8 cellular contexts compared by ENCODE assay signal in genomic region chr10:132538790-132539421, GRCh38. TPM values are rescaled to one million over a fixed set of nuclear protein-coding genes. Genes with fewer than 3 reads are reported as not detected.
DNase-seq lines count a peak whose midpoint lies in the region; ATAC-seq, FAIRE-seq and TF ChIP-seq lines count a peak whose summit lies in the region.

No MANE protein-coding gene starts in this region.

- TF ChIP-seq CTCF in GM23338 (conservative IDR thresholded peaks at IDR 0.05; ENCODE audit: low read depth in 2 of 2) (no peak), activated B cell treated with CpG ODN at 0.5 μM for 24 hours (IDR thresholded peaks at IDR 0.05) (no peak)

- H3K4me1 ChIP-seq in GM23338 (ENCODE audit: insufficient read depth), result peaks cover 14% of the 10 kb centered on the region; the same call in 1 of the 2 replicates
- peaks cover 0 to 8% of the 10 kb centered on the region in 2 donors for H3K4me1 ChIP-seq in small intestine (ENCODE audit: control insufficient read depth in 2 of 2, insufficient read depth in 1 of 2, low read depth in 1 of 2, low read length in 1 of 2)

- POLR2A ChIA-PET in activated B cell treated with CpG ODN at 0.5 μM for 24 hours (lab: Charles Lee), result interaction anchor here (0.7 to 2.6 kb wide), 12 partner anchors 9 to 142 kb away, joined by 3 to 22 read pairs (median 4); partner anchors contain the start of gene PWWP2B

- H3K9me3 ChIP-seq in small intestine (ENCODE audit: control insufficient read depth, low read depth), result no peaks in the 10 kb centered on the region

- H2AFZ ChIP-seq in GM23338, result no peak overlapping the region

- peaks cover 22% of the 10 kb centered on the region for H4K20me1 ChIP-seq in GM23338 (replicated peaks; ENCODE audit: insufficient read depth)

- ATAC-seq in GM23338 (no peak), activated B cell treated with CpG ODN at 0.5 μM for 24 hours (ENCODE audit: low read depth) (no peak), left cardiac atrium (no peak), HG03442 (IDR thresholded peaks at IDR 0.05; ENCODE audit: unreplicated experiment) (no peak), GM21381 (IDR thresholded peaks at IDR 0.05; ENCODE audit: unreplicated experiment) (no peak), HG03139 (IDR thresholded peaks at IDR 0.05; ENCODE audit: unreplicated experiment) (no peak)

- intact Hi-C loops in activated B cell treated with CpG ODN at 0.5 μM for 24 hours (cut with micrococcal nuclease) (no loop called here), left cardiac atrium (cut with DNase I) (loop anchor here (1.0 to 10.0 kb wide), 4 partner anchors 48 to 96 kb away; no protein-coding TSS in a partner anchor)

- H3K4me3 Mint-ChIP-seq in GM23338 (peak overlapping the region; percentile 81), activated B cell treated with CpG ODN at 0.5 μM for 24 hours (peak overlapping the region; percentile 91)

- FAIRE-seq in small intestine (lab: Jason Lieb, UNC), result no peak

- H3K27ac ChIP-seq in GM23338 (ENCODE audit: low read depth) (no peak overlapping the region), small intestine (ENCODE audit: low read depth in 1 of 2, low read length in 1 of 2) (peak overlapping the region; percentile 26 to 44)

- peak overlapping the region; percentile 75; the same call in 1 of the 2 replicates for H3K4me3 ChIP-seq in GM23338
- H3K4me3 ChIP-seq in small intestine (ENCODE audit: low read depth in 1 of 2, low read length in 2 of 2), result peak overlapping the region in 1 of 2 donors; percentile 94

- H3K79me2 ChIP-seq in GM23338 (replicated peaks; ENCODE audit: insufficient read depth), result peaks cover 44% of the 10 kb centered on the region

- H3K9me3 Mint-ChIP-seq in GM23338 (no peaks in the 10 kb centered on the region), activated B cell treated with CpG ODN at 0.5 μM for 24 hours (no peaks in the 10 kb centered on the region)

- H3K36me3 Mint-ChIP-seq in GM23338 (ENCODE audit: low read depth) (no peaks in the 10 kb centered on the region), activated B cell treated with CpG ODN at 0.5 μM for 24 hours (ENCODE audit: low read depth) (peaks cover 15% of the 10 kb centered on the region)

- H3K36me3 ChIP-seq in GM23338 (ENCODE audit: insufficient read depth) (no peaks in the 10 kb centered on the region), small intestine (ENCODE audit: control insufficient read depth in 2 of 2, insufficient read depth in 2 of 2, low read length in 2 of 2) (no peaks in the 10 kb centered on the region)

- peaks cover 33% of the 10 kb centered on the region for H3K27me3 Mint-ChIP-seq in GM23338 (ENCODE audit: insufficient read depth, low read depth, poor library complexity)
- no peaks in the 10 kb centered on the region for H3K27me3 Mint-ChIP-seq in activated B cell treated with CpG ODN at 0.5 μM for 24 hours

- WGBS in small intestine, 3 donors, result 31 to 58% (median 53%) methylated on average over 2 of the region's 2 CpGs

- DNase-seq in GM23338 (ENCODE audit: low spot score), result no peak
- DNase-seq in activated B cell treated with CpG ODN at 0.5 μM for 24 hours, result no peak
- DNase-seq in left cardiac atrium, result peak; percentile 27
- no peak for DNase-seq in small intestine
- no peak for DNase-seq in A172 (ENCODE audit: low spot score)

- H3K27me3 ChIP-seq in GM23338 (ENCODE audit: insufficient read depth) (peaks cover 10% of the 10 kb centered on the region), small intestine (ENCODE audit: control insufficient read depth in 2 of 2, insufficient read depth in 2 of 2, low read length in 2 of 2) (no peaks in the 10 kb centered on the region)

- CTCF ChIA-PET in activated B cell treated with CpG ODN at 0.5 μM for 24 hours (lab: Charles Lee), result interaction anchor here (1.3 to 2.9 kb wide), 2 partner anchors 12 to 56 kb away, joined by 3 to 11 read pairs; no protein-coding TSS in a partner anchor

- H3K9me2 ChIP-seq in GM23338 (ENCODE audit: insufficient read depth), result no peaks in the 10 kb centered on the region

- H3K4me1 Mint-ChIP-seq in GM23338 (peaks cover 55% of the 10 kb centered on the region), activated B cell treated with CpG ODN at 0.5 μM for 24 hours (peaks cover 67% of the 10 kb centered on the region)

- peak overlapping the region; percentile 91 for H3K4me2 ChIP-seq in GM23338

- H3F3A ChIP-seq in GM23338 (replicated peaks; ENCODE audit: low read depth), result no peaks in the 10 kb centered on the region

- H3K27ac Mint-ChIP-seq in GM23338, result no peak overlapping the region
- peak overlapping the region; percentile 79 for H3K27ac Mint-ChIP-seq in activated B cell treated with CpG ODN at 0.5 μM for 24 hours

TF ChIP-seq in GM23338, 12 proteins besides CTCF, POLR2A, EP300 and RAD21 (continues in another document):
- no peak for TF ChIP-seq CREB1 (CRISPR knock-in tag; IDR thresholded peaks at IDR 0.05; ENCODE audit: low read depth)
- TF ChIP-seq, protein P1, sequence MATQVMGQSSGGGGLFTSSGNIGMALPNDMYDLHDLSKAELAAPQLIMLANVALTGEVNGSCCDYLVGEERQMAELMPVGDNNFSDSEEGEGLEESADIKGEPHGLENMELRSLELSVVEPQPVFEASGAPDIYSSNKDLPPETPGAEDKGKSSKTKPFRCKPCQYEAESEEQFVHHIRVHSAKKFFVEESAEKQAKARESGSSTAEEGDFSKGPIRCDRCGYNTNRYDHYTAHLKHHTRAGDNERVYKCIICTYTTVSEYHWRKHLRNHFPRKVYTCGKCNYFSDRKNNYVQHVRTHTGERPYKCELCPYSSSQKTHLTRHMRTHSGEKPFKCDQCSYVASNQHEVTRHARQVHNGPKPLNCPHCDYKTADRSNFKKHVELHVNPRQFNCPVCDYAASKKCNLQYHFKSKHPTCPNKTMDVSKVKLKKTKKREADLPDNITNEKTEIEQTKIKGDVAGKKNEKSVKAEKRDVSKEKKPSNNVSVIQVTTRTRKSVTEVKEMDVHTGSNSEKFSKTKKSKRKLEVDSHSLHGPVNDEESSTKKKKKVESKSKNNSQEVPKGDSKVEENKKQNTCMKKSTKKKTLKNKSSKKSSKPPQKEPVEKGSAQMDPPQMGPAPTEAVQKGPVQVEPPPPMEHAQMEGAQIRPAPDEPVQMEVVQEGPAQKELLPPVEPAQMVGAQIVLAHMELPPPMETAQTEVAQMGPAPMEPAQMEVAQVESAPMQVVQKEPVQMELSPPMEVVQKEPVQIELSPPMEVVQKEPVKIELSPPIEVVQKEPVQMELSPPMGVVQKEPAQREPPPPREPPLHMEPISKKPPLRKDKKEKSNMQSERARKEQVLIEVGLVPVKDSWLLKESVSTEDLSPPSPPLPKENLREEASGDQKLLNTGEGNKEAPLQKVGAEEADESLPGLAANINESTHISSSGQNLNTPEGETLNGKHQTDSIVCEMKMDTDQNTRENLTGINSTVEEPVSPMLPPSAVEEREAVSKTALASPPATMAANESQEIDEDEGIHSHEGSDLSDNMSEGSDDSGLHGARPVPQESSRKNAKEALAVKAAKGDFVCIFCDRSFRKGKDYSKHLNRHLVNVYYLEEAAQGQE (IDR thresholded peaks at IDR 0.05; ENCODE audit: unreplicated experiment), result no peak
- TF ChIP-seq ZNF331 (CRISPR knock-in tag; IDR thresholded peaks at IDR 0.05; ENCODE audit: low read depth), result no peak
- no peak for TF ChIP-seq POLR2AphosphoS5 (IDR thresholded peaks at IDR 0.05; ENCODE audit: low read depth)
- no peak for TF ChIP-seq EZH2 (IDR thresholded peaks at IDR 0.05; ENCODE audit: low read depth, unreplicated experiment)
- no peak for TF ChIP-seq ZNF114 (CRISPR knock-in tag; IDR thresholded peaks at IDR 0.05)
- TF ChIP-seq NANOG (IDR thresholded peaks at IDR 0.05; ENCODE audit: borderline replicate concordance), result no peak

RNA-seq across cellular contexts. Expression of gene INPP5A, which starts 1.3 kb away (rescaled TPM):
- 40.6 and 42.5 TPM in 2 replicates for total RNA-seq in GM23338 (2014; rRNA removed; shearing (Covaris generic))
- 5.6 and 5.9 TPM in 2 replicates for polyA plus RNA-seq in GM23338 (2016; fragmentation: Nextera tagmentation; extraction: Ambion mirVana)
- 20.5 and 24.9 TPM in 2 replicates for total RNA-seq in activated B cell treated with CpG ODN at 0.5 μM for 24 hours
- total RNA-seq in left cardiac atrium, result 10 to 100 TPM; 74.4 to 95.3 TPM
- 10 to 100 TPM; 22.4 to 25.0 (median 23.2) TPM for polyA plus RNA-seq in small intestine
- 13.1 and 15.7 TPM in 2 replicates for total RNA-seq in A172 (2014; rRNA removed; shearing (Covaris generic))
